In the genomic region with DNA sequence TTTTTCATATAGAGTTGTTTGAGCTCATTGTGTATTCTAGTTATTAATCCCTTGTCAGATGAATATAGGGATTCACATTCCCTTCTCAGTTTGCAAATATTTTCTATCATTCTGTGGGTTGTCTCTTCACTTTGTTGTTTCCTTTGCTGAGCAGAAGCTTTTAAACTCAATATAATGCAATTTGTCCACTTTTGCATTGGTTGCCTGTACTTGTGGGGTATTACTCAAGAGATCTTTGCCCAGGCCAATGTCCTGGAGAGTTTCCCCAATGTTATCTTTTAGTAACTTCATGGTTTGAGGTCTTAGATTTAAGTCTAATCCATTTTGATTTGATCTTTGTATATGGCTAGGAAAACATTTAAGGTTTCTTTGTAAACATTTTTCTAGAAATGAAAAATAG, we compare ENCODE assay signal across 1 cellular context.
TF ChIP-seq lines count a peak whose summit lies in the region.

No MANE protein-coding gene starts in this region.

TF ChIP-seq in HepG2, 621 proteins besides CTCF, POLR2A, EP300 and RAD21 (continued from another document):
- no peak for TF ChIP-seq ZNF644 (CRISPR knock-in tag; IDR thresholded peaks at IDR 0.05; ENCODE audit: low read depth)
- no peak for TF ChIP-seq CBX2 (IDR thresholded peaks at IDR 0.05; ENCODE audit: low read depth, low read length)
- TF ChIP-seq CBX2 (CRISPR knock-in tag; IDR thresholded peaks at IDR 0.05; ENCODE audit: low read depth) = no peak
- TF ChIP-seq, protein P1, sequence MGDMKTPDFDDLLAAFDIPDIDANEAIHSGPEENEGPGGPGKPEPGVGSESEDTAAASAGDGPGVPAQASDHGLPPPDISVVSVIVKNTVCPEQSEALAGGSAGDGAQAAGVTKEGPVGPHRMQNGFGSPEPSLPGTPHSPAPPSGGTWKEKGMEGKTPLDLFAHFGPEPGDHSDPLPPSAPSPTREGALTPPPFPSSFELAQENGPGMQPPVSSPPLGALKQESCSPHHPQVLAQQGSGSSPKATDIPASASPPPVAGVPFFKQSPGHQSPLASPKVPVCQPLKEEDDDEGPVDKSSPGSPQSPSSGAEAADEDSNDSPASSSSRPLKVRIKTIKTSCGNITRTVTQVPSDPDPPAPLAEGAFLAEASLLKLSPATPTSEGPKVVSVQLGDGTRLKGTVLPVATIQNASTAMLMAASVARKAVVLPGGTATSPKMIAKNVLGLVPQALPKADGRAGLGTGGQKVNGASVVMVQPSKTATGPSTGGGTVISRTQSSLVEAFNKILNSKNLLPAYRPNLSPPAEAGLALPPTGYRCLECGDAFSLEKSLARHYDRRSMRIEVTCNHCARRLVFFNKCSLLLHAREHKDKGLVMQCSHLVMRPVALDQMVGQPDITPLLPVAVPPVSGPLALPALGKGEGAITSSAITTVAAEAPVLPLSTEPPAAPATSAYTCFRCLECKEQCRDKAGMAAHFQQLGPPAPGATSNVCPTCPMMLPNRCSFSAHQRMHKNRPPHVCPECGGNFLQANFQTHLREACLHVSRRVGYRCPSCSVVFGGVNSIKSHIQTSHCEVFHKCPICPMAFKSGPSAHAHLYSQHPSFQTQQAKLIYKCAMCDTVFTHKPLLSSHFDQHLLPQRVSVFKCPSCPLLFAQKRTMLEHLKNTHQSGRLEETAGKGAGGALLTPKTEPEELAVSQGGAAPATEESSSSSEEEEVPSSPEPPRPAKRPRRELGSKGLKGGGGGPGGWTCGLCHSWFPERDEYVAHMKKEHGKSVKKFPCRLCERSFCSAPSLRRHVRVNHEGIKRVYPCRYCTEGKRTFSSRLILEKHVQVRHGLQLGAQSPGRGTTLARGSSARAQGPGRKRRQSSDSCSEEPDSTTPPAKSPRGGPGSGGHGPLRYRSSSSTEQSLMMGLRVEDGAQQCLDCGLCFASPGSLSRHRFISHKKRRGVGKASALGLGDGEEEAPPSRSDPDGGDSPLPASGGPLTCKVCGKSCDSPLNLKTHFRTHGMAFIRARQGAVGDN (CRISPR knock-in tag; IDR thresholded peaks at IDR 0.05) = no peak
- no peak for TF ChIP-seq PHF8 (CRISPR knock-in tag; IDR thresholded peaks at IDR 0.05)
- no peak for TF ChIP-seq ZNF563 (CRISPR knock-in tag; IDR thresholded peaks at IDR 0.05)
- TF ChIP-seq GLI4 (CRISPR knock-in tag; IDR thresholded peaks at IDR 0.05; ENCODE audit: borderline replicate concordance) = no peak
- no peak for TF ChIP-seq HDAC1 (CRISPR knock-in tag; IDR thresholded peaks at IDR 0.05)
- TF ChIP-seq TCF12 (IDR thresholded peaks at IDR 0.05) = no peak
- TF ChIP-seq TCF12 (CRISPR knock-in tag; IDR thresholded peaks at IDR 0.05) = no peak
- TF ChIP-seq ZNF275 (CRISPR knock-in tag; IDR thresholded peaks at IDR 0.05; ENCODE audit: borderline replicate concordance) = no peak
- no peak for TF ChIP-seq REXO4 (CRISPR knock-in tag; IDR thresholded peaks at IDR 0.05; ENCODE audit: borderline replicate concordance)
- TF ChIP-seq HDAC6 (IDR thresholded peaks at IDR 0.05; ENCODE audit: low read depth, low read length) = no peak
- TF ChIP-seq BRCA1 (CRISPR knock-in tag; IDR thresholded peaks at IDR 0.05) = no peak
- TF ChIP-seq, protein P2, sequence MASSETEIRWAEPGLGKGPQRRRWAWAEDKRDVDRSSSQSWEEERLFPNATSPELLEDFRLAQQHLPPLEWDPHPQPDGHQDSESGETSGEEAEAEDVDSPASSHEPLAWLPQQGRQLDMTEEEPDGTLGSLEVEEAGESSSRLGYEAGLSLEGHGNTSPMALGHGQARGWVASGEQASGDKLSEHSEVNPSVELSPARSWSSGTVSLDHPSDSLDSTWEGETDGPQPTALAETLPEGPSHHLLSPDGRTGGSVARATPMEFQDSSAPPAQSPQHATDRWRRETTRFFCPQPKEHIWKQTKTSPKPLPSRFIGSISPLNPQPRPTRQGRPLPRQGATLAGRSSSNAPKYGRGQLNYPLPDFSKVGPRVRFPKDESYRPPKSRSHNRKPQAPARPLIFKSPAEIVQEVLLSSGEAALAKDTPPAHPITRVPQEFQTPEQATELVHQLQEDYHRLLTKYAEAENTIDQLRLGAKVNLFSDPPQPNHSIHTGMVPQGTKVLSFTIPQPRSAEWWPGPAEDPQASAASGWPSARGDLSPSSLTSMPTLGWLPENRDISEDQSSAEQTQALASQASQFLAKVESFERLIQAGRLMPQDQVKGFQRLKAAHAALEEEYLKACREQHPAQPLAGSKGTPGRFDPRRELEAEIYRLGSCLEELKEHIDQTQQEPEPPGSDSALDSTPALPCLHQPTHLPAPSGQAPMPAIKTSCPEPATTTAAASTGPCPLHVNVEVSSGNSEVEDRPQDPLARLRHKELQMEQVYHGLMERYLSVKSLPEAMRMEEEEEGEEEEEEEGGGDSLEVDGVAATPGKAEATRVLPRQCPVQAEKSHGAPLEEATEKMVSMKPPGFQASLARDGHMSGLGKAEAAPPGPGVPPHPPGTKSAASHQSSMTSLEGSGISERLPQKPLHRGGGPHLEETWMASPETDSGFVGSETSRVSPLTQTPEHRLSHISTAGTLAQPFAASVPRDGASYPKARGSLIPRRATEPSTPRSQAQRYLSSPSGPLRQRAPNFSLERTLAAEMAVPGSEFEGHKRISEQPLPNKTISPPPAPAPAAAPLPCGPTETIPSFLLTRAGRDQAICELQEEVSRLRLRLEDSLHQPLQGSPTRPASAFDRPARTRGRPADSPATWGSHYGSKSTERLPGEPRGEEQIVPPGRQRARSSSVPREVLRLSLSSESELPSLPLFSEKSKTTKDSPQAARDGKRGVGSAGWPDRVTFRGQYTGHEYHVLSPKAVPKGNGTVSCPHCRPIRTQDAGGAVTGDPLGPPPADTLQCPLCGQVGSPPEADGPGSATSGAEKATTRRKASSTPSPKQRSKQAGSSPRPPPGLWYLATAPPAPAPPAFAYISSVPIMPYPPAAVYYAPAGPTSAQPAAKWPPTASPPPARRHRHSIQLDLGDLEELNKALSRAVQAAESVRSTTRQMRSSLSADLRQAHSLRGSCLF (CRISPR knock-in tag; IDR thresholded peaks at IDR 0.05; ENCODE audit: borderline replicate concordance) = no peak
- TF ChIP-seq CEBPZ (IDR thresholded peaks at IDR 0.05; ENCODE audit: low read length) = no peak
- no peak for TF ChIP-seq TEAD3 (CRISPR knock-in tag; optimal IDR thresholded peaks at IDR 0.05; ENCODE audit: borderline replicate concordance)
- no peak for TF ChIP-seq ZNF556 (CRISPR knock-in tag; IDR thresholded peaks at IDR 0.05; ENCODE audit: borderline replicate concordance)
